In genomic region chr1:204439976-204440375, GRCh38 we compare ENCODE assay signal across 20 cellular contexts. TPM values are rescaled to one million over a fixed set of nuclear protein-coding genes. Genes with fewer than 3 reads are reported as not detected.
DNase-seq lines count a peak whose midpoint lies in the region; ATAC-seq and TF ChIP-seq lines count a peak whose summit lies in the region.
"Had no signal": no experiment of that assay in that cellular context is flagged by ENCODE, and none has a peak within 500 bp of the region (broad histone marks: within the 10 kb centered on the region; RNA-seq: fewer than 3 reads in every experiment).

No MANE protein-coding gene starts in this region.

- ATAC-seq in GM18870 (IDR thresholded peaks at IDR 0.05; ENCODE audit: unreplicated experiment): no peak

- H3K27ac ChIP-seq in PC-9: peak overlapping the region; percentile 89
- peak overlapping the region; percentile 49 for H3K27ac ChIP-seq in epithelial cell of prostate
- H3K27ac ChIP-seq in subcutaneous abdominal adipose tissue (ENCODE audit: low read depth, low read length): peak overlapping the region; percentile 69
- H3K27ac ChIP-seq in WERI-Rb-1: no peak overlapping the region
- H3K27ac ChIP-seq: neural progenitor cell had no signal

- H3K4me1 Mint-ChIP-seq in nephron: no peaks in the 10 kb centered on the region
- H3K4me1 Mint-ChIP-seq: neural progenitor cell had no signal

- H2AFZ ChIP-seq in PC-9: no peak overlapping the region
- H2AFZ ChIP-seq: neural progenitor cell had no signal

- BruUV-seq in PC-9 (replicated peaks; lab: Mats Ljungman, UMichigan): no TSS peak

- no peak overlapping the region for H3K4me3 Mint-ChIP-seq in nephron
- H3K4me3 Mint-ChIP-seq: memory B cell, neural progenitor cell had no signal

- H3K4me3 ChIP-seq in PC-9 (no peak overlapping the region), subcutaneous abdominal adipose tissue (ENCODE audit: low read depth in 1 of 5, low read length in 5 of 5) (no peak overlapping the region), WERI-Rb-1 (ENCODE audit: low read depth, low read length) (no peak overlapping the region)
- H3K4me3 ChIP-seq: neural progenitor cell had no signal

- no peaks in the 10 kb centered on the region for H3K9me3 Mint-ChIP-seq in nephron
- H3K9me3 Mint-ChIP-seq: memory B cell, neural progenitor cell had no signal

- peaks cover 94% of the 10 kb centered on the region for H3K4me1 ChIP-seq in PC-9 (replicated peaks; ENCODE audit: insufficient read depth)
- H3K4me1 ChIP-seq in subcutaneous abdominal adipose tissue (ENCODE audit: control insufficient read depth in 5 of 5, insufficient read depth in 5 of 5, low read length in 5 of 5): peaks cover 11 to 90% (median 76%) of the 10 kb centered on the region in 5 donors
- H3K4me1 ChIP-seq: neural progenitor cell had no signal

- TF ChIP-seq CTCF in PC-9 (conservative IDR thresholded peaks at IDR 0.05) (no peak), nephron (IDR thresholded peaks at IDR 0.05; ENCODE audit: unreplicated experiment in 3 of 3) (no peak), WERI-Rb-1 (IDR thresholded peaks at IDR 0.05; ENCODE audit: low read depth, low read length) (no peak)

- H3K27ac Mint-ChIP-seq in nephron: peak overlapping the region in 2 of 3 experiments; percentile 44
- H3K27ac Mint-ChIP-seq: neural progenitor cell had no signal

- peaks cover 87% of the 10 kb centered on the region for H3F3A ChIP-seq in PC-9 (ENCODE audit: insufficient read depth, low read depth)

- POLR2A ChIA-PET in PC-9 (lab: Charles Lee; ENCODE audit: unreplicated experiment): interaction anchor here (0.6 kb wide), 1 partner anchor 37 kb away, joined by 5 read pairs; no protein-coding TSS in a partner anchor

- no peak overlapping the region for H3K9ac ChIP-seq in subcutaneous abdominal adipose tissue (ENCODE audit: low read length in 5 of 5)
- H3K9ac ChIP-seq: neural progenitor cell had no signal

- CTCF ChIA-PET in PC-9 (lab: Charles Lee): interaction anchor here (0.6 to 1.7 kb wide), 2 partner anchors 7 to 9 kb away, joined by 3 to 4 read pairs; no protein-coding TSS in a partner anchor

- H3K27me3 Mint-ChIP-seq in nephron (ENCODE audit: low read depth): no peaks in the 10 kb centered on the region
- H3K27me3 Mint-ChIP-seq: memory B cell had no signal

- H3K9me2 ChIP-seq in PC-9 (ENCODE audit: insufficient read depth): no peaks in the 10 kb centered on the region

- H3K27me3 ChIP-seq in PC-9 (ENCODE audit: insufficient read depth, low read depth): no peaks in the 10 kb centered on the region
- no peaks in the 10 kb centered on the region for H3K27me3 ChIP-seq in subcutaneous abdominal adipose tissue (ENCODE audit: control insufficient read depth in 5 of 5, insufficient read depth in 4 of 5, low read length in 5 of 5)
- no peaks in the 10 kb centered on the region for H3K27me3 ChIP-seq in WERI-Rb-1 (ENCODE audit: insufficient read depth, low read depth, severe bottlenecking)
- H3K27me3 ChIP-seq: neural progenitor cell had no signal

- intact Hi-C loops in PC-9 (cut with micrococcal nuclease; ENCODE audit: unreplicated experiment): loop anchor here (2.0 to 5.0 kb wide), 3 partner anchors 55 to 367 kb away; partner anchors contain the start of gene PIK3C2B

- peaks cover 56% of the 10 kb centered on the region for H3K36me3 ChIP-seq in PC-9 (ENCODE audit: low read depth)
- peaks cover 5 to 75% (median 65%) of the 10 kb centered on the region in 5 donors for H3K36me3 ChIP-seq in subcutaneous abdominal adipose tissue (ENCODE audit: control insufficient read depth in 5 of 5, insufficient read depth in 5 of 5, low read length in 5 of 5)
- H3K36me3 ChIP-seq in WERI-Rb-1: no peaks in the 10 kb centered on the region
- H3K36me3 ChIP-seq: neural progenitor cell had no signal

- peak overlapping the region; percentile 74 for H3K4me2 ChIP-seq in PC-9
- H3K4me2 ChIP-seq: neural progenitor cell had no signal

- DNase-seq in PC-9 (no peak), epithelial cell of prostate (ENCODE audit: low read depth, low spot score) (no peak), HUDEP-2 (lab: John Stamatoyannopoulos, UW; ENCODE audit: unreplicated experiment in 76 of 76) (no peak), WERI-Rb-1 (no peak), T1000 (lab: John Stamatoyannopoulos, UW) (no peak)
- DNase-seq: ACHN; activated CD4-positive, alpha-beta T cell treated with anti-CD3 and anti-CD28 coated beads for 48 hours; activated effector memory CD4-positive, alpha-beta T cell treated with Interleukin-2 at 50 U/mL for 16 hours; caudate nucleus; GDM1; GOT3; Kasumi-1; NCI-H1105; NCI-H524 treated with DMSO at 0.1 percent for 48 hours; stimulated activated CD4-positive, alpha-beta T cell treated with anti-CD3 and anti-CD28 coated beads, Interleukin-15, amount 100 ng/mL, for 24 hours had no signal

- peaks cover 48% of the 10 kb centered on the region for H3K79me2 ChIP-seq in PC-9 (ENCODE audit: low read depth)

- peaks cover 69% of the 10 kb centered on the region for H3K36me3 Mint-ChIP-seq in nephron (ENCODE audit: low read depth)

- H3K9me3 ChIP-seq in PC-9 (ENCODE audit: insufficient read depth, low read depth) (no peaks in the 10 kb centered on the region), subcutaneous abdominal adipose tissue (ENCODE audit: control insufficient read depth in 5 of 5, low read length in 5 of 5) (no peaks in the 10 kb centered on the region), WERI-Rb-1 (ENCODE audit: severe bottlenecking) (no peaks in the 10 kb centered on the region)

- H4K20me1 ChIP-seq in PC-9 (ENCODE audit: insufficient read depth): no peaks in the 10 kb centered on the region

RNA-seq across cellular contexts. Expression of gene PPP1R15B, which starts 28.4 kb away (rescaled TPM):
- total RNA-seq in PC-9 (2021): 37.3 and 40.9 TPM in 2 replicates

RNA-seq across cellular contexts. Expression of gene PIK3C2B, which starts 54.6 kb away (rescaled TPM):
- total RNA-seq in PC-9 (2021): 51.6 and 52.4 TPM in 2 replicates
